1 cellular context compared by ENCODE assay signal in the genomic region with DNA sequence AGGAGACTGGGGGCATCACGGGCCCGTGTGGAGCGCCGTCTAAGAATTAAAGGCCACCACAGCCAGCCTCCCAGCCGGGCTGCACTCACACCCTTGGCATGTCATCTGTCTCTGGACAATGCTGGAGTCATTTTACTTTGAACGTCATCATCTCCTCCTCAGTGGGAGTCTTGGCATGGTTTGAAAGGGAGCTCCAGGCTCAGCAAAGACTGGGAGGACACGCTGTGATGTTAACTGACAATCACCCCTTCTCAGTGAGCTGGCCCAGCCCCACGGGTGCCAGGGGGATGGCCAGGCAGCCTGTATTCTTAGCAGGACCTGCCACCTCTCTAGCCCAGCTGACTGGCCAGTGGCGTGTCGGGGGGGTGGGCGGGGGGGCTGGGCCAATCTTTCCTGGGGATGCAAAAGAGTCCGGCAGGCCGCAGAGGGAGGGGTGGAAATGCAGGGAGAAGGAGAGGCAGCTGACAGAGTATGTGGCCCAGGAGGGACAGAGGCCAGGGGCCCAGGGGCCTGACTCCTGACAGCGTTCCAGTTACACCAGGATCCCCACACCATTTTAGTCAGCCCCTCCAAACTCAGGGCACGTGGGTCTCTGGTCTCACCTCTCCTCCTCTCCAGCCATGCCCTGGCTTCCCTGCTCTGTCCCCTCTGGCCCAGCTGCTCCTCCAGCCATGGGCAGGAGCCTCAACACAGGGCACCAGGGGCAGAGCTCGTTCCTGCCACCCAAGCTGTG.
TF ChIP-seq lines count a peak whose summit lies in the region.

No MANE protein-coding gene starts in this region.

TF ChIP-seq in IMR-90, 13 proteins besides CTCF, POLR2A, EP300 and RAD21:
- no peak; the same call in 1 of the 2 replicates for TF ChIP-seq FOS (IDR thresholded peaks at IDR 0.05; ENCODE audit: low read depth, low read length)
- no peak for TF ChIP-seq MXI1 (IDR thresholded peaks at IDR 0.05; ENCODE audit: borderline replicate concordance, low read depth, low read length)
- no peak for TF ChIP-seq MAFK (IDR thresholded peaks at IDR 0.05; ENCODE audit: low read depth, low read length)
- peak; percentile 7; the same call in 1 of the 2 replicates for TF ChIP-seq SMC3 (IDR thresholded peaks at IDR 0.05; ENCODE audit: low read depth, low read length)
- 0 out of 2 replicates have a peak, but pooled peaks have one; percentile 40 for TF ChIP-seq RFX5 (IDR thresholded peaks at IDR 0.05; ENCODE audit: low read depth, low read length)
- TF ChIP-seq BHLHE40 (IDR thresholded peaks at IDR 0.05; ENCODE audit: low read depth, low read length), result peak; percentile 18; the same call in 1 of the 2 replicates
- no peak for TF ChIP-seq CEBPB (IDR thresholded peaks at IDR 0.05; ENCODE audit: low read depth, low read length)
- peak; percentile 37; the same call in 1 of the 2 replicates for TF ChIP-seq MAZ (IDR thresholded peaks at IDR 0.05; ENCODE audit: borderline replicate concordance, low read depth, low read length)
- TF ChIP-seq, protein P1, sequence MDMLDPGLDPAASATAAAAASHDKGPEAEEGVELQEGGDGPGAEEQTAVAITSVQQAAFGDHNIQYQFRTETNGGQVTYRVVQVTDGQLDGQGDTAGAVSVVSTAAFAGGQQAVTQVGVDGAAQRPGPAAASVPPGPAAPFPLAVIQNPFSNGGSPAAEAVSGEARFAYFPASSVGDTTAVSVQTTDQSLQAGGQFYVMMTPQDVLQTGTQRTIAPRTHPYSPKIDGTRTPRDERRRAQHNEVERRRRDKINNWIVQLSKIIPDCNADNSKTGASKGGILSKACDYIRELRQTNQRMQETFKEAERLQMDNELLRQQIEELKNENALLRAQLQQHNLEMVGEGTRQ (IDR thresholded peaks at IDR 0.05; ENCODE audit: low read depth, low read length), result no peak
- TF ChIP-seq RCOR1 (IDR thresholded peaks at IDR 0.05; ENCODE audit: insufficient replicate concordance, low read length), result no peak
- TF ChIP-seq ELK1 (IDR thresholded peaks at IDR 0.05; ENCODE audit: borderline replicate concordance, low read depth, low read length), result no peak
- TF ChIP-seq NFE2L2 (IDR thresholded peaks at IDR 0.05; ENCODE audit: low read depth, low read length), result no peak
- TF ChIP-seq CHD1 (IDR thresholded peaks at IDR 0.05; ENCODE audit: low read depth, low read length), result no peak
